ENCODE assay signal across 13 cellular contexts in genomic region chr22:40310081-40310770, GRCh38. TPM values are rescaled to one million over a fixed set of nuclear protein-coding genes. Genes with fewer than 3 reads are reported as not detected.
DNase-seq lines count a peak whose midpoint lies in the region; TF ChIP-seq lines count a peak whose summit lies in the region.
"Had no signal": no experiment of that assay in that cellular context is flagged by ENCODE, and none has a peak within 500 bp of the region (broad histone marks: within the 10 kb centered on the region; RNA-seq: fewer than 3 reads in every experiment).

No MANE protein-coding gene starts in this region.

- peaks cover 32% of the 10 kb centered on the region for H3K4me1 Mint-ChIP-seq in activated CD4-positive, alpha-beta T cell treated with anti-CD3 and anti-CD28 coated beads, Interleukin-2, amount 10 ng/mL, durations not matched to agents 7 days and 5 days
- H3K4me1 Mint-ChIP-seq in nephron progenitor cell (peaks cover 24% of the 10 kb centered on the region), glutamatergic neuron (ENCODE audit: low read depth, unreplicated experiment) (peaks cover 9% of the 10 kb centered on the region)

- TF ChIP-seq CTCF in AG04450 (IDR thresholded peaks at IDR 0.05; ENCODE audit: low read depth, low read length): no peak
- no peak for TF ChIP-seq CTCF in choroid plexus epithelial cell (conservative IDR thresholded peaks at IDR 0.05; ENCODE audit: low read depth, low read length)
- no peak for TF ChIP-seq CTCF in nephron progenitor cell (IDR thresholded peaks at IDR 0.05)
- TF ChIP-seq CTCF in glutamatergic neuron (IDR thresholded peaks at IDR 0.05; ENCODE audit: partially characterized antibody, unreplicated experiment): no peak

- no peaks in the 10 kb centered on the region for H3K27me3 ChIP-seq in AG04450 (ENCODE audit: control insufficient read depth, insufficient read depth, low read length)
- H3K27me3 ChIP-seq: BLaER1 treated with 17β-estradiol and CSF1 and Interleukin-3, amounts not matched to agents 10 nM and 100 nM had no signal

- no peaks in the 10 kb centered on the region for H3K27me3 Mint-ChIP-seq in activated CD4-positive, alpha-beta T cell treated with anti-CD3 and anti-CD28 coated beads, Interleukin-2, amount 10 ng/mL, durations not matched to agents 7 days and 5 days
- H3K27me3 Mint-ChIP-seq in nephron progenitor cell (ENCODE audit: low read depth, poor library complexity): no peaks in the 10 kb centered on the region
- H3K27me3 Mint-ChIP-seq in glutamatergic neuron (ENCODE audit: unreplicated experiment): no peaks in the 10 kb centered on the region

- H3K9me3 ChIP-seq in AG04450 (ENCODE audit: control insufficient read depth, insufficient read depth, low read length): no peaks in the 10 kb centered on the region
- H3K9me3 ChIP-seq: BLaER1 treated with 17β-estradiol and CSF1 and Interleukin-3, amounts not matched to agents 10 nM and 100 nM had no signal

- no peak overlapping the region for H3K4me3 Mint-ChIP-seq in activated CD4-positive, alpha-beta T cell treated with anti-CD3 and anti-CD28 coated beads, Interleukin-2, amount 10 ng/mL, durations not matched to agents 7 days and 5 days
- H3K4me3 Mint-ChIP-seq in nephron progenitor cell (no peak overlapping the region), glutamatergic neuron (ENCODE audit: unreplicated experiment) (no peak overlapping the region)

- no peaks in the 10 kb centered on the region for H3K9me3 Mint-ChIP-seq in activated CD4-positive, alpha-beta T cell treated with anti-CD3 and anti-CD28 coated beads, Interleukin-2, amount 10 ng/mL, durations not matched to agents 7 days and 5 days
- H3K9me3 Mint-ChIP-seq in nephron progenitor cell (no peaks in the 10 kb centered on the region), glutamatergic neuron (ENCODE audit: unreplicated experiment) (peaks cover 1% of the 10 kb centered on the region)

- H3K27ac Mint-ChIP-seq in activated CD4-positive, alpha-beta T cell treated with anti-CD3 and anti-CD28 coated beads, Interleukin-2, amount 10 ng/mL, durations not matched to agents 7 days and 5 days: no peak overlapping the region
- no peak overlapping the region for H3K27ac Mint-ChIP-seq in nephron progenitor cell
- no peak overlapping the region for H3K27ac Mint-ChIP-seq in glutamatergic neuron (ENCODE audit: unreplicated experiment)

- peaks cover 74% of the 10 kb centered on the region for H3K36me3 Mint-ChIP-seq in activated CD4-positive, alpha-beta T cell treated with anti-CD3 and anti-CD28 coated beads, Interleukin-2, amount 10 ng/mL, durations not matched to agents 7 days and 5 days (ENCODE audit: low read depth)
- peaks cover 71% of the 10 kb centered on the region for H3K36me3 Mint-ChIP-seq in nephron progenitor cell (ENCODE audit: low read depth)
- H3K36me3 Mint-ChIP-seq in glutamatergic neuron (ENCODE audit: unreplicated experiment): peaks cover 6% of the 10 kb centered on the region

- H3K4me3 ChIP-seq in AG04450 (ENCODE audit: low read depth, low read length) (peak overlapping the region; percentile 35), choroid plexus epithelial cell (ENCODE audit: low read depth, low read length) (no peak overlapping the region)
- H3K4me3 ChIP-seq: BLaER1 treated with 17β-estradiol and CSF1 and Interleukin-3, amounts not matched to agents 10 nM and 100 nM; skin epidermis had no signal

- peak overlapping the region; percentile 74 for H3K27ac ChIP-seq in AG04450 (ENCODE audit: low read depth, low read length)
- H3K27ac ChIP-seq: BLaER1 treated with 17β-estradiol and CSF1 and Interleukin-3, amounts not matched to agents 10 nM and 100 nM; KMS-11 had no signal

- POLR2A ChIA-PET in AG04450 (lab: Yijun Ruan, JAX): interaction anchor here (0.5 to 1.4 kb wide), 4 partner anchors 21 to 266 kb away, joined by 3 to 10 read pairs (median 4); partner anchors contain the start of gene TNRC6B
- POLR2A ChIA-PET in activated CD4-positive, alpha-beta T cell treated with anti-CD3 and anti-CD28 coated beads, Interleukin-2, amount 10 ng/mL, durations not matched to agents 7 days and 5 days (lab: Charles Lee): no interaction called here

- CTCF ChIA-PET in AG04450 (lab: Charles Lee): interaction anchor here (2.3 kb wide), 1 partner anchor 38 kb away, joined by 11 read pairs; no protein-coding TSS in a partner anchor
- CTCF ChIA-PET in activated CD4-positive, alpha-beta T cell treated with anti-CD3 and anti-CD28 coated beads, Interleukin-2, amount 10 ng/mL, durations not matched to agents 7 days and 5 days (lab: Charles Lee): no interaction called here

- DNase-seq in AG04450 (ENCODE audit: low read depth, low spot score): peak; percentile 84
- DNase-seq in HS-5 (ENCODE audit: low read depth): peak; percentile 83
- peak; percentile 86 for DNase-seq in choroid plexus epithelial cell (ENCODE audit: low read depth)
- peak; percentile 1 for DNase-seq in myocyte (ENCODE audit: low read depth)
- DNase-seq in activated CD4-positive, alpha-beta T cell treated with anti-CD3 and anti-CD28 coated beads, Interleukin-2, amount 10 ng/mL, durations not matched to agents 7 days and 5 days: no peak
- no peak for DNase-seq in NCI-H226
- DNase-seq in nephron progenitor cell: no peak
- DNase-seq in glutamatergic neuron: no peak
- DNase-seq: cortex of kidney, NCI-H524 treated with DMSO at 0.1 percent for 48 hours had no signal

RNA-seq across cellular contexts. Expression of gene ADSL, which starts 36.1 kb away (rescaled TPM):
- polyA plus RNA-seq in AG04450 (2011; rRNA removed): 106 and 116 TPM in 2 replicates
- polyA minus RNA-seq in AG04450 (2011; rRNA and poly(A)+ RNA removed): 104 and 106 TPM in 2 replicates
- total RNA-seq in myocyte (187 and 265 TPM in 2 replicates), glutamatergic neuron (ENCODE audit: unreplicated experiment) (62.3 TPM)
- polyA plus RNA-seq in myocyte (2012): 87.8 TPM
- total RNA-seq in activated CD4-positive, alpha-beta T cell treated with anti-CD3 and anti-CD28 coated beads, Interleukin-2, amount 10 ng/mL, durations not matched to agents 7 days and 5 days: 100 to 1,000 TPM; 124 to 130 TPM

Comparison
In these comparisons a context has a peak if more than half of its experiments do, and no peak if none do; other contexts are left out.
1. DNase-seq: peak in AG04450 (single experiment), HS-5 (single experiment), choroid plexus epithelial cell (single experiment) and myocyte (single experiment); none in activated CD4-positive, alpha-beta T cell treated with anti-CD3 and anti-CD28 coated beads, Interleukin-2, amount 10 ng/mL, durations not matched to agents 7 days and 5 days (single experiment), NCI-H226 (single experiment), nephron progenitor cell (single experiment) and glutamatergic neuron (single experiment).